Comparison of ENCODE assay signal across 1 cellular context in the genomic region with DNA sequence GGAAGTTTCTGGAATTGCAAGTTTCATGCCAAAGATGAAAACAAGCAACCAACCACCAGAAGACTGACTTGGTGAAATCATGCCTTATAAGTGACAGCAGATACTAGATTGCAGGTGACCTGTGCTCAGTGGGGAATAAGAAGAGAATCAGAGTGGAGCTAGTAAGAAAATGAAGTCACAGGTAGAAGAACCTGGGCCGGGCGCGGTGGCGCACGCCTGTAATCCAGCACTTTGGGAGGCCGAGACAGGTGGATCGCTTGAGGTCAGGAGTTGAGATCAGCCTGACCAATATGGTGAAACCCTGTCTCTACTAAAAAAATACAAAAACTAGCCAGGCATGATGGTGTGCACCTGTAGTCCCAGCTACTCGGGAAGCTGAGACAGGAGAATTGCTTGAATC.
DNase-seq lines count a peak whose midpoint lies in the region.

No MANE protein-coding gene starts in this region.

- DNase-seq in islet precursor cell: peak; percentile 4
